18 cellular contexts compared by ENCODE assay signal in the genomic region with DNA sequence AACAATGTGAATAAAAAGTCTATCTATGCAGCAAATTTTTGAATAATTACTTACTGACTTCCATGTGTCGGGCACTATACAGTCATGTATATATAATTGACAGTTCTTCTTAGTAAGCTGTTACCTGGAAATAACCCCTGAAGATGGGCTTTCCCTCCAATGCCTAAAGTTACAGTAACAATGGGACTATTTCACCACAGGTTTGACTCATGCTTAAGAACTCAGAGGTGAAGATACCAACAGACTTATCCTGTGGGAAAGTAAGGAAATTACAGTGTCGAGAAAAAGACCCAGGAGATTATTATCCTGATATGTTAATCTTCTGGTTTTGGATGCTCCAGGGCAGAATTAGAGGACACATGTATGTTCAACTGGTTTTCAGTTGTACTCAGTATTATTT.
A peak's percentile ranks its signal among the peaks of the same experiment; 100 is the strongest.
DNase-seq lines count a peak whose midpoint lies in the region; ATAC-seq, FAIRE-seq and TF ChIP-seq lines count a peak whose summit lies in the region.
"Had no signal": no experiment of that assay in that cellular context is flagged by ENCODE, and none has a peak within 500 bp of the region (broad histone marks: within the 10 kb centered on the region; RNA-seq: fewer than 3 reads in every experiment).

No MANE protein-coding gene starts in this region.

- no peaks in the 10 kb centered on the region for H3K79me2 ChIP-seq in mesendoderm (ENCODE audit: control insufficient read depth, insufficient read depth, low read length)

- peak; percentile 2 for FAIRE-seq in RCC 7860 (lab: Jason Lieb, UNC)
- FAIRE-seq: HepG2 had no signal

- no peak overlapping the region for H2BK15ac ChIP-seq in mesendoderm (replicated peaks; ENCODE audit: low read depth)

- H3K4me3 ChIP-seq in epithelial cell of esophagus (ENCODE audit: low read length) (no peak overlapping the region), mesendoderm (ENCODE audit: low read length) (no peak overlapping the region)

- TF ChIP-seq CTCF in epithelial cell of esophagus (IDR thresholded peaks at IDR 0.05; ENCODE audit: insufficient read depth, low read depth, low read length, missing control alignments): no peak

- no peak overlapping the region for H4K8ac ChIP-seq in mesendoderm (ENCODE audit: low read depth, low read length)

- H3K9ac ChIP-seq in mesendoderm (ENCODE audit: low read length): no peak overlapping the region

- H3K36me3 ChIP-seq in mesendoderm (ENCODE audit: control insufficient read depth, insufficient read depth, low read length): no peaks in the 10 kb centered on the region

- no peaks in the 10 kb centered on the region for H3K79me1 ChIP-seq in mesendoderm (ENCODE audit: low read length)

- no peaks in the 10 kb centered on the region for H3K4me1 ChIP-seq in mesendoderm (ENCODE audit: control insufficient read depth, low read depth, low read length)

- WGBS in mesendoderm (ENCODE audit: extremely low coverage, insufficient coverage, low lambda C conversion rate): no CpG with 5 or more reads among the region's 2 CpGs

- no peak overlapping the region for H3K18ac ChIP-seq in mesendoderm (ENCODE audit: low read length)

- no peak overlapping the region for H3K4ac ChIP-seq in mesendoderm (ENCODE audit: low read depth, low read length)

- H2BK5ac ChIP-seq in mesendoderm (ENCODE audit: low read length): no peak overlapping the region

- no peak overlapping the region for H2BK120ac ChIP-seq in mesendoderm (ENCODE audit: low read depth, low read length)

- no peak for ATAC-seq in HG03439 (IDR thresholded peaks at IDR 0.05; ENCODE audit: unreplicated experiment)
- ATAC-seq: HepG2 had no signal

- no peaks in the 10 kb centered on the region for H3K27me3 ChIP-seq in mesendoderm (ENCODE audit: insufficient read depth, low read length, poor library complexity)

- H3K27ac ChIP-seq in mesendoderm (ENCODE audit: low read depth, low read length): no peak overlapping the region

- H4K5ac ChIP-seq in mesendoderm (ENCODE audit: low read length): no peak overlapping the region

- DNase-seq in HPDE6-E6E7 (ENCODE audit: extremely low spot score) (peak; percentile 72), RCC 7860 (ENCODE audit: low spot score) (peak; percentile 43), epithelial cell of esophagus (ENCODE audit: low read depth) (peak; percentile 97), mesendoderm (peak; percentile 28), AML-193 (lab: John Stamatoyannopoulos, UW) (no peak), NCI-H1930 (lab: John Stamatoyannopoulos, UW) (no peak), AG08395 (ENCODE audit: low spot score) (no peak)
- DNase-seq: ACHN, DMS79, H9, KBM-7, NCI-H1417 treated with DMSO at 0.1 percent for 48 hours, NCI-H187 treated with DMSO at 0.1 percent for 48 hours, NCI-H345, NCI-H524 treated with DMSO at 0.1 percent for 48 hours, SHP77 treated with DMSO at 0.1 percent for 48 hours had no signal

- no peak overlapping the region for H3K23ac ChIP-seq in mesendoderm (ENCODE audit: low read length)

- H3K56ac ChIP-seq in mesendoderm (ENCODE audit: low read length): no peak overlapping the region

- H3K4me2 ChIP-seq in mesendoderm (ENCODE audit: low read length): no peak overlapping the region

- no peak overlapping the region for H2AK5ac ChIP-seq in mesendoderm (ENCODE audit: low read length)

Comparison
In these comparisons a context has a peak if more than half of its experiments do, and no peak if none do; other contexts are left out.
1. DNase-seq: peak in HPDE6-E6E7 (single experiment), RCC 7860 (single experiment), epithelial cell of esophagus (single experiment) and mesendoderm (single experiment); none in AML-193 (0 of 2), NCI-H1930 (0 of 2) and AG08395 (single experiment).